ENCODE assay signal across 30 cellular contexts in the genomic region with DNA sequence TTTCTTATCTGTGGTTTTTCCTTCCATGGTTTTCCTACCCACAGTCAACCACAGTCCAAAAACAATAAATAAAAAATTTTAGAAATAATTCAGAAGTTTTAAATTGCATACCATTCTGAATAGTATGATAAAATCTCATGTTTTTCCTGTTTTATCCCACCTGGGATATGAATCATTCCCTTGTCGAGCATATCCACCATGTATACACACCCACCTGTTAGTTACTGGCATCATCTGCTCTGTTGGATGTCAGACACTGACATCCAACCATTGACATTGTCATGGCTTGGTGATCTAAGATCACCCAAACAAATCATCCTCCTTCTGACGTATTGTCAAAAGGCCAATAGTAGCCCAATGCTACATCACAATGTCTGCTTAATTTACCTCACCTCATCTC.
"Had no signal": no experiment of that assay in that cellular context is flagged by ENCODE, and none has a peak within 500 bp of the region (broad histone marks: within the 10 kb centered on the region; RNA-seq: fewer than 3 reads in every experiment).

No MANE protein-coding gene starts in this region.

- ATAC-seq: activated CD8-positive, alpha-beta T cell treated with anti-CD3 and anti-CD28 coated beads for 36 hours; activated naive CD8-positive, alpha-beta T cell treated with anti-CD3 and anti-CD28 coated beads, Interleukin-2, amount 50 U/mL, for 24 hours; activated T-cell treated with anti-CD3 and anti-CD28 coated beads, Interleukin-2, amount 50 U/mL, for 4 hours; activated T-cell treated with anti-CD3 and anti-CD28 coated beads, Interleukin-2, amount 50 U/mL, for 72 hours; activated T-helper 17 cell treated with anti-CD3 and anti-CD28 coated beads, Interleukin-2, amount 50 U/mL, for 72 hours had no signal

- DNase-seq: activated B cell treated with CpG ODN at 0.5 μM for 24 hours; activated CD4-positive, alpha-beta memory T cell treated with anti-CD3 and anti-CD28 coated beads for 36 hours; activated CD4-positive, alpha-beta T cell treated with anti-CD3 and anti-CD28 coated beads for 4 hours; activated CD4-positive, alpha-beta T cell treated with anti-CD3 and anti-CD28 coated beads, Interleukin-2, amount 10 ng/mL, durations not matched to agents 24 days and 14 days; activated CD4-positive, alpha-beta T cell treated with anti-CD3 and anti-CD28 coated beads, Interleukin-2, amount 50 U/mL, for 1 hour; activated CD4-positive, alpha-beta T cell treated with anti-CD3 and anti-CD28 coated beads, Interleukin-2, amount 50 U/mL, for 4 hours; activated CD4-positive, CD25-positive, alpha-beta regulatory T cell treated with anti-CD3 and anti-CD28 coated beads, Interleukin-2, amount 50 U/mL, for 72 hours; activated CD8-positive, alpha-beta memory T cell treated with anti-CD3 and anti-CD28 coated beads, Interleukin-2, amount 50 U/mL, for 4 hours; activated CD8-positive, alpha-beta T cell treated with anti-CD3 and anti-CD28 coated beads for 36 hours; activated effector memory CD4-positive, alpha-beta T cell treated with anti-CD3 and anti-CD28 coated beads, Interleukin-2, amount 50 U/mL, for 16 hours; activated gamma-delta T cell treated with Interleukin-2 at 50 U/mL for 16 hours; activated naive CD4-positive, alpha-beta T cell; activated naive CD4-positive, alpha-beta T cell treated with anti-CD3 and anti-CD28 coated beads for 36 hours; activated naive CD8-positive, alpha-beta T cell treated with anti-CD3 and anti-CD28 coated beads, Interleukin-2, amount 10 ng/mL, durations not matched to agents 7 days and 5 days; activated naive CD8-positive, alpha-beta T cell treated with anti-CD3 and anti-CD28 coated beads, Interleukin-2, amount 50 U/mL, for 24 hours; activated T-cell treated with anti-CD3 and anti-CD28 coated beads for 4 hours; activated T-cell treated with anti-CD3 and anti-CD28 coated beads, Interleukin-2, amount 50 U/mL, for 1 hour; activated T-cell treated with anti-CD3 and anti-CD28 coated beads, Interleukin-2, amount 50 U/mL, for 4 hours; activated T-cell treated with anti-CD3 and anti-CD28 coated beads, Interleukin-2, amount 50 U/mL, for 72 hours; amygdala; anterior cingulate cortex; caudate nucleus; cerebellar nuclear complex; T-helper 2 cell; T-helper 9 cell had no signal

- H3K27ac ChIP-seq: cardiac muscle cell, VCaP had no signal

- H3K36me3 ChIP-seq: cardiac muscle cell had no signal

- FAIRE-seq: bronchial epithelial cell, TTC549 had no signal

- H3K27me3 ChIP-seq: cardiac muscle cell had no signal

- H3K4me3 ChIP-seq: cardiac muscle cell had no signal
